ENCODE assay signal across 8 cellular contexts in the genomic region with DNA sequence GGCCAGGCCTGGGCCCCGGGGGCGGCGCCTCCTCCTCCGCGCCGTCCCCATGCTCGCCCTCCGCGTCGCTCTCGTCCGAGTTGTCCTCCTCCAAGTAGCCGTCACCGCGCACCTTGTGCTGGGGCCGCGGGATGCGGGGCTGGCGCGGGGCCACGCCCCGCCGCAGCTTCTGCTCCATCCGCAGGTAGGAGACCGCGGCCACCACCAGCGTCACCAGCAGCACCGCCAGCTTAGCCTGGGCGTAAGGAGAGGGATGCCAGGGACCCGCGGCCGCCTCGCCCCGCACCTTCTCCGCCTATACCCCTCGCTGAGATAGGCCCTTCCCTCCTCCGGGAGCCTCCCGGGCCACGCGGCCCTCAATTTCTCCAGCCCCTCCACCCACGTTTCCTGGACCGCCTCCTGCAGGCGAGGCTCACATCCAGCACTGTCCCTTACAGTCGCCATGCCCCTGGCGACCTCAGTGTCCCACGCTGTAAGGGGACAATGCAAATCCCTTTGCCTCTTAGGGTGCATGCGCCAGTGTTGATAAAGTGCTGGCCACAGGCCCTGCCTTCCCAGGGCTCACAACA. TPM values are rescaled to one million over a fixed set of nuclear protein-coding genes. Genes with fewer than 3 reads are reported as not detected.
DNase-seq lines count a peak whose midpoint lies in the region; ATAC-seq and TF ChIP-seq lines count a peak whose summit lies in the region.
"Not testable (repeated sequence)": the region's sequence is repeated elsewhere in the genome, so short reads cannot be mapped to it uniquely, and the experiment has no call there.

No MANE protein-coding gene starts in this region.

- not testable (repeated sequence) for TF ChIP-seq CTCF in AG04449 (IDR thresholded peaks at IDR 0.05; ENCODE audit: insufficient read depth, low read length, missing control alignments)
- peak; percentile 13 for TF ChIP-seq CTCF in neural progenitor cell (IDR thresholded peaks at IDR 0.05)

- ATAC-seq in T-helper 17 cell; stimulated activated naive CD8-positive, alpha-beta T cell treated with anti-CD3 and anti-CD28 coated beads, Interleukin-15, amount 100 ng/mL, for 72 hours: not testable (repeated sequence)

- H3K27ac ChIP-seq in ectodermal cell (ENCODE audit: insufficient read depth, low read depth, low read length, poor library complexity, severe bottlenecking); neural progenitor cell: not testable (repeated sequence)

- H3K4me3 Mint-ChIP-seq in T-helper 17 cell (peak overlapping the region; percentile 92), neural progenitor cell (peak overlapping the region; percentile 85)
- H3K4me3 Mint-ChIP-seq in activated naive CD4-positive, alpha-beta T cell treated with anti-CD3 and anti-CD28 coated beads, Interleukin-2, amount 50 U/mL, for 24 hours: peak overlapping the region; percentile 84
- peak overlapping the region; percentile 84 to 85 for H3K4me3 Mint-ChIP-seq in stimulated activated naive CD8-positive, alpha-beta T cell treated with anti-CD3 and anti-CD28 coated beads, Interleukin-15, amount 100 ng/mL, for 72 hours

- WGBS in ectodermal cell, 2 experiments: 3 to 4% methylated on average over 47 of the region's 47 CpGs

- H3K4me3 ChIP-seq in AG04449 (ENCODE audit: low read depth, low read length): peak overlapping the region; percentile 12; the same call in 1 of the 2 replicates
- peak overlapping the region; percentile 52 for H3K4me3 ChIP-seq in H7 (ENCODE audit: insufficient read depth, low read depth, low read length)
- peak overlapping the region; percentile 44 for H3K4me3 ChIP-seq in ectodermal cell (ENCODE audit: insufficient read depth, low read depth, low read length)
- peak overlapping the region; percentile 55; the same call in 1 of the 2 replicates for H3K4me3 ChIP-seq in iPS-18c (ENCODE audit: insufficient read depth, low read depth, low read length)
- H3K4me3 ChIP-seq in neural progenitor cell: peak overlapping the region; percentile 54

- H3K36me3 Mint-ChIP-seq in T-helper 17 cell (ENCODE audit: low read depth); activated naive CD4-positive, alpha-beta T cell treated with anti-CD3 and anti-CD28 coated beads, Interleukin-2, amount 50 U/mL, for 24 hours; neural progenitor cell: not testable (repeated sequence)

- peak overlapping the region; percentile 81 for H3K4me2 ChIP-seq in neural progenitor cell

- H3K27ac Mint-ChIP-seq in T-helper 17 cell; activated naive CD4-positive, alpha-beta T cell treated with anti-CD3 and anti-CD28 coated beads, Interleukin-2, amount 50 U/mL, for 24 hours; neural progenitor cell: not testable (repeated sequence)
- H3K27ac Mint-ChIP-seq in stimulated activated naive CD8-positive, alpha-beta T cell treated with anti-CD3 and anti-CD28 coated beads, Interleukin-15, amount 100 ng/mL, for 72 hours: peak overlapping the region in 1 of 2 donors; percentile 68

- not testable (repeated sequence) for H3K4me1 ChIP-seq in ectodermal cell (ENCODE audit: control insufficient read depth, insufficient read depth, low read length); neural progenitor cell

- H3F3A ChIP-seq in neural progenitor cell (ENCODE audit: low read depth): not testable (repeated sequence)

- peak overlapping the region; percentile 57 for H2AFZ ChIP-seq in neural progenitor cell (replicated peaks)

- H3K79me2 ChIP-seq in neural progenitor cell (ENCODE audit: low read depth): not testable (repeated sequence)

- H4K20me1 ChIP-seq in neural progenitor cell (ENCODE audit: low read depth): not testable (repeated sequence)

- H3K9me3 ChIP-seq in T-helper 17 cell (ENCODE audit: control insufficient read depth, low read length, poor library complexity, severe bottlenecking); ectodermal cell (ENCODE audit: control insufficient read depth, low read length); iPS-18c (ENCODE audit: control insufficient read depth, insufficient read depth, low read length); neural progenitor cell (ENCODE audit: low read depth): not testable (repeated sequence)

- not testable (repeated sequence) for H3K27me3 Mint-ChIP-seq in T-helper 17 cell
- peaks cover 13% of the 10 kb centered on the region for H3K27me3 Mint-ChIP-seq in activated naive CD4-positive, alpha-beta T cell treated with anti-CD3 and anti-CD28 coated beads, Interleukin-2, amount 50 U/mL, for 24 hours
- peaks cover 15% of the 10 kb centered on the region for H3K27me3 Mint-ChIP-seq in neural progenitor cell (ENCODE audit: insufficient read depth, low read depth)
- peaks cover 12% of the 10 kb centered on the region for H3K27me3 Mint-ChIP-seq in stimulated activated naive CD8-positive, alpha-beta T cell treated with anti-CD3 and anti-CD28 coated beads, Interleukin-15, amount 100 ng/mL, for 72 hours

- CTCF ChIA-PET in AG04449 (lab: Yijun Ruan, JAX): not testable (repeated sequence)

- peaks cover 11% of the 10 kb centered on the region for H3K4me1 Mint-ChIP-seq in T-helper 17 cell
- H3K4me1 Mint-ChIP-seq in activated naive CD4-positive, alpha-beta T cell treated with anti-CD3 and anti-CD28 coated beads, Interleukin-2, amount 50 U/mL, for 24 hours; neural progenitor cell: not testable (repeated sequence)
- peaks cover 16% of the 10 kb centered on the region for H3K4me1 Mint-ChIP-seq in stimulated activated naive CD8-positive, alpha-beta T cell treated with anti-CD3 and anti-CD28 coated beads, Interleukin-15, amount 100 ng/mL, for 72 hours

- H3K27me3 ChIP-seq in H7 (ENCODE audit: control insufficient read depth, insufficient read depth, low read length); neural progenitor cell: not testable (repeated sequence)
- H3K27me3 ChIP-seq in ectodermal cell (ENCODE audit: control insufficient read depth, insufficient read depth, low read length, poor library complexity, severe bottlenecking): peaks cover 16% of the 10 kb centered on the region

- H3K9me3 Mint-ChIP-seq in activated naive CD4-positive, alpha-beta T cell treated with anti-CD3 and anti-CD28 coated beads, Interleukin-2, amount 50 U/mL, for 24 hours; neural progenitor cell; stimulated activated naive CD8-positive, alpha-beta T cell treated with anti-CD3 and anti-CD28 coated beads, Interleukin-15, amount 100 ng/mL, for 72 hours: not testable (repeated sequence)

- POLR2A ChIA-PET in AG04449 (lab: Yijun Ruan, JAX): not testable (repeated sequence)

- not testable (repeated sequence) for H3K36me3 ChIP-seq in H7 (replicated peaks; ENCODE audit: control insufficient read depth, insufficient read depth, low read length); ectodermal cell (ENCODE audit: control insufficient read depth, insufficient read depth, low read length); neural progenitor cell

- DNase-seq in AG04449 (ENCODE audit: low read depth, low spot score); T-helper 17 cell; stimulated activated naive CD8-positive, alpha-beta T cell treated with anti-CD3 and anti-CD28 coated beads, Interleukin-15, amount 100 ng/mL, for 72 hours: not testable (repeated sequence)
- DNase-seq in H7: peak; percentile 41
- peak; percentile 15 for DNase-seq in neural progenitor cell (ENCODE audit: low spot score)

- not testable (repeated sequence) for H3K9ac ChIP-seq in neural progenitor cell

RNA-seq across cellular contexts. Expression of gene CCZ1B, which starts 29.6 kb away (rescaled TPM):
- 40.3 and 40.5 TPM in 2 replicates for total RNA-seq in H7 (2014; rRNA removed; shearing (Covaris generic))
- 10 to 100 TPM; 61.5 to 70.8 TPM for total RNA-seq in T-helper 17 cell
- 64.2 TPM for polyA plus RNA-seq in ectodermal cell (2013, experiment 1 of 4)
- polyA plus RNA-seq in ectodermal cell (2013, experiment 2 of 4): 51.6 TPM
- 63.1 TPM for polyA plus RNA-seq in ectodermal cell (2013, experiment 3 of 4)
- 55.8 TPM for polyA plus RNA-seq in ectodermal cell (2013, experiment 4 of 4)
- total RNA-seq in neural progenitor cell (ENCODE audit: low replicate concordance): 27.6 and 39.5 TPM in 2 replicates
